ENCODE assay signal across 1 cellular context in the genomic region with DNA sequence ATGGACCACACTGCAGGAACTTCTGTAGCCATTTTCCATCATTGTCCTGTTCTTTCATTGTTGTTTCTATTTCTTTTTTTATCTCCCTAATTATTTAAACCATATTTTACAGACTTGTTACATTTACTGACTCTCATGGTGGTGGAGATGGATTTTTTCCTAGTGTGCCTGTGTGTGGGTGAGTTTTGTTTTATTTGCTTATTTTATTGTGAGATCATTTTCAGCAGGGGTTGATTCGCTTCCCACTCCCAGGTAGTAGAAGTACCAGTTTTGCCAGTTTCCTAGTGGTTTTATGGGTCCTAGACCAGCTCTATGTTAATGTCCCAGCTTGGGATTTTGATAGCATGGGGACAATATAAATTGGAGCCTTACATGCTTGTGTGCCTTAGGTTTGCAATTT.
TF ChIP-seq lines count a peak whose summit lies in the region.

No MANE protein-coding gene starts in this region.

TF ChIP-seq in HCT116, 20 proteins besides CTCF, POLR2A, EP300 and RAD21 (continued from another document):
- TF ChIP-seq, protein P1, sequence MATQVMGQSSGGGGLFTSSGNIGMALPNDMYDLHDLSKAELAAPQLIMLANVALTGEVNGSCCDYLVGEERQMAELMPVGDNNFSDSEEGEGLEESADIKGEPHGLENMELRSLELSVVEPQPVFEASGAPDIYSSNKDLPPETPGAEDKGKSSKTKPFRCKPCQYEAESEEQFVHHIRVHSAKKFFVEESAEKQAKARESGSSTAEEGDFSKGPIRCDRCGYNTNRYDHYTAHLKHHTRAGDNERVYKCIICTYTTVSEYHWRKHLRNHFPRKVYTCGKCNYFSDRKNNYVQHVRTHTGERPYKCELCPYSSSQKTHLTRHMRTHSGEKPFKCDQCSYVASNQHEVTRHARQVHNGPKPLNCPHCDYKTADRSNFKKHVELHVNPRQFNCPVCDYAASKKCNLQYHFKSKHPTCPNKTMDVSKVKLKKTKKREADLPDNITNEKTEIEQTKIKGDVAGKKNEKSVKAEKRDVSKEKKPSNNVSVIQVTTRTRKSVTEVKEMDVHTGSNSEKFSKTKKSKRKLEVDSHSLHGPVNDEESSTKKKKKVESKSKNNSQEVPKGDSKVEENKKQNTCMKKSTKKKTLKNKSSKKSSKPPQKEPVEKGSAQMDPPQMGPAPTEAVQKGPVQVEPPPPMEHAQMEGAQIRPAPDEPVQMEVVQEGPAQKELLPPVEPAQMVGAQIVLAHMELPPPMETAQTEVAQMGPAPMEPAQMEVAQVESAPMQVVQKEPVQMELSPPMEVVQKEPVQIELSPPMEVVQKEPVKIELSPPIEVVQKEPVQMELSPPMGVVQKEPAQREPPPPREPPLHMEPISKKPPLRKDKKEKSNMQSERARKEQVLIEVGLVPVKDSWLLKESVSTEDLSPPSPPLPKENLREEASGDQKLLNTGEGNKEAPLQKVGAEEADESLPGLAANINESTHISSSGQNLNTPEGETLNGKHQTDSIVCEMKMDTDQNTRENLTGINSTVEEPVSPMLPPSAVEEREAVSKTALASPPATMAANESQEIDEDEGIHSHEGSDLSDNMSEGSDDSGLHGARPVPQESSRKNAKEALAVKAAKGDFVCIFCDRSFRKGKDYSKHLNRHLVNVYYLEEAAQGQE (IDR thresholded peaks at IDR 0.05; ENCODE audit: low read depth) = no peak
